In the genomic region with DNA sequence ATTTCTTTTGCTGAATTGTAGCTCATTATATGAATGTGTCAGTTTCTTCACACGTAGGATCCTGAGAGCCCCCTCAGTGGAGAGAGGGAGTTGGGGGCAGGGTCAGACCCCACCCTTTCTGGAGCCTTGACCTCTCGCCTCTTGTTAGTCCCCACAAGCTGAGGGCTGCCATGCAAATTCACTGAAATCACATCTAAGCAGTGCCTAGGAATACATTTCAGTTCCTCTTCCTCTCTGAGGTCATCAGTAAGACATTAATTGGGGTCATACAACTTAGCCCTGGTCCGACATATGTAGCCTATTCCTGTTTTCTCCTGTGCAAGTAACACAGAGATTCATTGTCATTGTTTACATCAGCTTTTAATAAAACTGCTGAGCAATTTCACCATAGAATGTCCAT, we compare ENCODE assay signal across 21 cellular contexts. TPM values are rescaled to one million over a fixed set of nuclear protein-coding genes. Genes with fewer than 3 reads are reported as not detected.
A peak's percentile ranks its signal among the peaks of the same experiment; 100 is the strongest.
DNase-seq lines count a peak whose midpoint lies in the region; ATAC-seq, FAIRE-seq and TF ChIP-seq lines count a peak whose summit lies in the region.
"Had no signal": no experiment of that assay in that cellular context is flagged by ENCODE, and none has a peak within 500 bp of the region (broad histone marks: within the 10 kb centered on the region; RNA-seq: fewer than 3 reads in every experiment).

No MANE protein-coding gene starts in this region.

- peaks cover 16% of the 10 kb centered on the region for H3K36me3 Mint-ChIP-seq in chondrocyte (ENCODE audit: low read depth)
- H3K36me3 Mint-ChIP-seq in GM23338 (ENCODE audit: low read depth) = peaks cover 48% of the 10 kb centered on the region

- H4K20me1 ChIP-seq in GM23338 (replicated peaks; ENCODE audit: insufficient read depth) = no peaks in the 10 kb centered on the region; the same call in 1 of the 2 replicates

- peak; percentile 26 for ATAC-seq in HG02759 (IDR thresholded peaks at IDR 0.05; ENCODE audit: unreplicated experiment)
- ATAC-seq in thoracic aorta (ENCODE audit: insufficient number of reproducible peaks, low FRiP score, low read depth) = no peak
- ATAC-seq in GM23338 = no peak
- ATAC-seq in heart left ventricle = no peak
- ATAC-seq: gastroesophageal sphincter had no signal

- peak; percentile 93 for FAIRE-seq in GM12891 (lab: Jason Lieb, UNC)
- FAIRE-seq: H54 had no signal

- H3K4me1 Mint-ChIP-seq in chondrocyte (ENCODE audit: low read depth) (peaks cover 25% of the 10 kb centered on the region), GM23338 (peaks cover 8% of the 10 kb centered on the region; the same call in 2 of the 3 replicates)

- no peaks in the 10 kb centered on the region for H3K9me3 Mint-ChIP-seq in chondrocyte (ENCODE audit: low read depth)
- H3K9me3 Mint-ChIP-seq in GM23338 = peaks cover 15% of the 10 kb centered on the region
- H3K9me3 Mint-ChIP-seq: activated naive CD4-positive, alpha-beta T cell treated with anti-CD3 and anti-CD28 coated beads, Interleukin-2, amount 50 U/mL, for 72 hours had no signal

- H3K27ac Mint-ChIP-seq in chondrocyte (ENCODE audit: unreplicated experiment) (peak overlapping the region; percentile 84), GM23338 (no peak overlapping the region)

- H3K4me1 ChIP-seq in thoracic aorta (ENCODE audit: control insufficient read depth in 1 of 2, low read depth in 2 of 2) (peaks cover 19 to 35% of the 10 kb centered on the region in 2 donors), GM23338 (ENCODE audit: insufficient read depth) (no peaks in the 10 kb centered on the region), heart left ventricle (peaks cover 4 to 63% (median 17%) of the 10 kb centered on the region in 12 donors)

- TF ChIP-seq CTCF in chondrocyte (IDR thresholded peaks at IDR 0.05) (no peak), thoracic aorta (IDR thresholded peaks at IDR 0.05) (no peak), GM23338 (conservative IDR thresholded peaks at IDR 0.05; ENCODE audit: low read depth in 2 of 2) (no peak), heart left ventricle (IDR thresholded peaks at IDR 0.05) (no peak)

- no peak overlapping the region for H2AFZ ChIP-seq in GM23338

- H3K79me2 ChIP-seq in GM23338 (replicated peaks; ENCODE audit: insufficient read depth) = peaks cover 27% of the 10 kb centered on the region

- H3K27me3 ChIP-seq in thoracic aorta (replicated peaks; ENCODE audit: insufficient read depth) = no peaks in the 10 kb centered on the region
- H3K27me3 ChIP-seq in GM23338 (ENCODE audit: insufficient read depth) = no peaks in the 10 kb centered on the region
- no peaks in the 10 kb centered on the region for H3K27me3 ChIP-seq in heart left ventricle
- H3K27me3 ChIP-seq: esophagus muscularis mucosa, gastroesophageal sphincter, right atrium auricular region had no signal

- H3K27me3 Mint-ChIP-seq in chondrocyte (ENCODE audit: low read depth) (no peaks in the 10 kb centered on the region), GM23338 (ENCODE audit: insufficient read depth, low read depth, poor library complexity) (peaks cover 9% of the 10 kb centered on the region)

- TF ChIP-seq POLR2A in GM12891 (IDR thresholded peaks at IDR 0.05; ENCODE audit: low read depth, low read length) (peak; percentile 43; the same call in 1 of the 2 replicates), heart left ventricle (IDR thresholded peaks at IDR 0.05) (no peak)

- intact Hi-C loops in heart left ventricle (cut with DNase I) = no loop called here

- H3K36me3 ChIP-seq in thoracic aorta (peaks cover 15% of the 10 kb centered on the region), GM23338 (ENCODE audit: insufficient read depth) (no peaks in the 10 kb centered on the region; the same call in 1 of the 2 replicates), heart left ventricle (peaks cover 0 to 64% (median 31%) of the 10 kb centered on the region in 9 donors)

- no peak overlapping the region for H3K4me3 Mint-ChIP-seq in chondrocyte (ENCODE audit: unreplicated experiment)
- H3K4me3 Mint-ChIP-seq in GM23338 = no peak overlapping the region

- H3K9me3 ChIP-seq in thoracic aorta (no peaks in the 10 kb centered on the region), heart left ventricle (peaks cover 0 to 5% (median 0%) of the 10 kb centered on the region in 12 donors)
- H3K9me3 ChIP-seq: esophagus muscularis mucosa, gastroesophageal sphincter, right atrium auricular region had no signal

- H3K27ac ChIP-seq in thoracic aorta = peak overlapping the region; percentile 96 to 97
- no peak overlapping the region for H3K27ac ChIP-seq in GM23338 (ENCODE audit: low read depth)
- H3K27ac ChIP-seq in heart left ventricle = peak overlapping the region in 1 of 12 donors; percentile 58
- H3K27ac ChIP-seq: esophagus muscularis mucosa, right atrium auricular region had no signal

- 74 to 91% (median 82%) methylated on average over 3 of the region's 3 CpGs for WGBS in heart left ventricle, 4 donors

- H3K4me3 ChIP-seq in thoracic aorta (no peak overlapping the region), GM23338 (no peak overlapping the region), heart left ventricle (no peak overlapping the region)
- H3K4me3 ChIP-seq: esophagus muscularis mucosa, gastroesophageal sphincter, right atrium auricular region had no signal

- H3F3A ChIP-seq in GM23338 (replicated peaks; ENCODE audit: low read depth) = no peaks in the 10 kb centered on the region

- H3K9me2 ChIP-seq in GM23338 (ENCODE audit: insufficient read depth) = no peaks in the 10 kb centered on the region

- DNase-seq in GM12891 (ENCODE audit: insufficient read length, low spot score) = peak; percentile 46
- no peak for DNase-seq in chondrocyte (ENCODE audit: low spot score)
- no peak for DNase-seq in thoracic aorta (ENCODE audit: low spot score)
- DNase-seq in COLO829 (ENCODE audit: low spot score) = no peak
- no peak for DNase-seq in cortex of kidney (lab: John Stamatoyannopoulos, UW)
- DNase-seq in GM23338 (ENCODE audit: low spot score) = no peak
- DNase-seq in heart left ventricle = no peak
- DNase-seq: cerebellar nuclear complex; COR-L47; DMS79 treated with DMSO at 0.1 percent for 48 hours; effector memory CD4-positive, alpha-beta T cell; kidney glomerular epithelial cell; mammary epithelial cell; NCI-H510A; trophoblast cell had no signal

- no peak overlapping the region for H3K4me2 ChIP-seq in GM23338

TF ChIP-seq in GM12891, 5 proteins besides CTCF, POLR2A, EP300 and RAD21:
- no peak for TF ChIP-seq POLR2AphosphoS5 (IDR thresholded peaks at IDR 0.05; ENCODE audit: low read depth, low read length)
- no peak for TF ChIP-seq PAX5 (IDR thresholded peaks at IDR 0.05; ENCODE audit: insufficient read depth, low read length, severe bottlenecking)
- peak; percentile 96 for TF ChIP-seq POU2F2 (IDR thresholded peaks at IDR 0.05; ENCODE audit: low read depth, low read length)
- TF ChIP-seq SPI1 (IDR thresholded peaks at IDR 0.05; ENCODE audit: low read depth, low read length) = peak; percentile 97
TF ChIP-seq in GM12891: peak in this region for 2.

TF ChIP-seq in GM23338, 12 proteins besides CTCF, POLR2A, EP300 and RAD21 (continues in another document):
- no peak for TF ChIP-seq JUNB (IDR thresholded peaks at IDR 0.05; ENCODE audit: unreplicated experiment)
- TF ChIP-seq, protein P1, sequence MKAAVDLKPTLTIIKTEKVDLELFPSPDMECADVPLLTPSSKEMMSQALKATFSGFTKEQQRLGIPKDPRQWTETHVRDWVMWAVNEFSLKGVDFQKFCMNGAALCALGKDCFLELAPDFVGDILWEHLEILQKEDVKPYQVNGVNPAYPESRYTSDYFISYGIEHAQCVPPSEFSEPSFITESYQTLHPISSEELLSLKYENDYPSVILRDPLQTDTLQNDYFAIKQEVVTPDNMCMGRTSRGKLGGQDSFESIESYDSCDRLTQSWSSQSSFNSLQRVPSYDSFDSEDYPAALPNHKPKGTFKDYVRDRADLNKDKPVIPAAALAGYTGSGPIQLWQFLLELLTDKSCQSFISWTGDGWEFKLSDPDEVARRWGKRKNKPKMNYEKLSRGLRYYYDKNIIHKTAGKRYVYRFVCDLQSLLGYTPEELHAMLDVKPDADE (IDR thresholded peaks at IDR 0.05) = no peak
- no peak for TF ChIP-seq ZNF331 (CRISPR knock-in tag; IDR thresholded peaks at IDR 0.05; ENCODE audit: low read depth)
- TF ChIP-seq STAT1 (IDR thresholded peaks at IDR 0.05; ENCODE audit: unreplicated experiment) = no peak

RNA-seq across cellular contexts. Expression of a gene that starts 30.0 kb away (rescaled TPM):
- polyA plus RNA-seq in GM12891 (2012; ENCODE audit: low read depth, missing spikeins) = 134 TPM
- total RNA-seq in chondrocyte (90.8 to 98.1 TPM (median 94.6 TPM) in 3 replicates), thoracic aorta (100 to 1,000 TPM; 229 to 257 TPM), heart left ventricle (10 to 100 TPM; 24.2 to 89.4 (median 31.3) TPM)
- 61.3 and 65.6 TPM in 2 replicates for total RNA-seq in GM23338 (2014; rRNA removed; shearing (Covaris generic))
- polyA plus RNA-seq in GM23338 (2016; fragmentation: Nextera tagmentation; extraction: Ambion mirVana) (28.7 and 29.0 TPM in 2 replicates), heart left ventricle (10 to 100 TPM; 26.9 to 39.6 TPM)

RNA-seq across cellular contexts. Expression of a gene that starts 30.3 kb away (rescaled TPM):
- polyA plus RNA-seq in GM12891 (2012; ENCODE audit: low read depth, missing spikeins) = 23.1 TPM
- total RNA-seq in chondrocyte = 7.8 to 9.5 TPM (median 8.2 TPM) in 3 replicates
- 10 to 100 TPM in 1 of 2 donors, 1 to 10 TPM in 1; 2.2 to 11.3 TPM for total RNA-seq in thoracic aorta
- 10.6 and 11.1 TPM in 2 replicates for total RNA-seq in GM23338 (2014; rRNA removed; shearing (Covaris generic))
- polyA plus RNA-seq in GM23338 (2016; fragmentation: Nextera tagmentation; extraction: Ambion mirVana) = 33.3 and 35.5 TPM in 2 replicates
- 1 to 10 TPM; 2.1 to 9.2 (median 4.7) TPM for total RNA-seq in heart left ventricle
- polyA plus RNA-seq in heart left ventricle = 1 to 10 TPM; 4.2 to 5.1 TPM
